ENCODE assay signal across 27 cellular contexts in the genomic region with DNA sequence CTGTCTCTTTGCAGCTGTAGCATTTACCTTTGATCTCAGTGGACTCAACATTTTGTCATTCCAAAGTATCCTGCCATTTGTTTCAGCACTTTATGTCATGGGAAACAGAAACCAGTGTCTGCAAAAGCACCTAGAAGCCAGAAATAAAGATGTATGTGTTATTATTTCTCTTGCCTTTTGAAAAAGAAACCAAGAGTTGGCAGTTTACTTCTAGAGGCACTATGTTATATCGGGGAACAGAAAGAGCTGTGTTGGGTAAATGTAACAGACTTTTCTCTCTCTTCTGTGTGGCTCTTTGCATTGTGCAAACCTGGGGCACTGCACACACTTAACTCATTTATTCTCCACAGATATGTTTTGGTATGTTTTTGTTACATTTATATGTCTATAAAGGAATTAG.
"Had no signal": no experiment of that assay in that cellular context is flagged by ENCODE, and none has a peak within 500 bp of the region (broad histone marks: within the 10 kb centered on the region; RNA-seq: fewer than 3 reads in every experiment).

No MANE protein-coding gene starts in this region.

- H3K4me2 ChIP-seq: neural progenitor cell had no signal

- H2AFZ ChIP-seq: neural progenitor cell, parathyroid adenoma had no signal

- H3K4me1 ChIP-seq: left lung, lower lobe of right lung, neural progenitor cell, parathyroid adenoma, psoas muscle, spleen, tibial nerve, upper lobe of left lung, vagina had no signal

- H3K27ac ChIP-seq: left lung, lower lobe of right lung, neural progenitor cell, neutrophil, parathyroid adenoma, psoas muscle, spleen, tibial nerve, upper lobe of left lung, vagina had no signal

- H3K9ac ChIP-seq: neural progenitor cell, parathyroid adenoma had no signal

- ATAC-seq: left colon; left lung; lower lobe of right lung; natural killer cell; psoas muscle; right cardiac atrium; sciatic nerve; stimulated activated effector memory CD8-positive, alpha-beta T cell treated with anti-CD3 and anti-CD28 coated beads, Interleukin-12 subunit alpha, Interleukin-12 subunit beta, amount 100 ng/mL, for 72 hours had no signal

- DNase-seq: hypothalamus; immature natural killer cell; kidney; left colon; left lung; lower lobe of right lung; mammary epithelial cell; mesenchymal stem cell; naive B cell; natural killer cell; nephron progenitor cell; occipital lobe; psoas muscle; right cardiac atrium; small intestine; spleen; stimulated activated CD4-positive, alpha-beta T cell treated with anti-CD3 and anti-CD28 coated beads, Interleukin-4, amount 100 ng/mL, for 24 hours; stimulated activated naive CD4-positive, alpha-beta T cell; substantia nigra; upper lobe of left lung had no signal

- H3K27me3 ChIP-seq: left lung, neural progenitor cell, neutrophil, spleen, tibial nerve, upper lobe of left lung, vagina had no signal

- H3K79me2 ChIP-seq: parathyroid adenoma had no signal

- H3K9me3 ChIP-seq: lower lobe of right lung, psoas muscle, tibial nerve, vagina had no signal

- H3K4me3 ChIP-seq: left lung, lower lobe of right lung, neural progenitor cell, psoas muscle, spleen, tibial nerve, upper lobe of left lung, vagina had no signal

- H3K36me3 ChIP-seq: neutrophil, vagina had no signal
